In genomic region chr15:78075490-78076230, GRCh38 we compare ENCODE assay signal across 8 cellular contexts. TPM values are rescaled to one million over a fixed set of nuclear protein-coding genes. Genes with fewer than 3 reads are reported as not detected.
DNase-seq lines count a peak whose midpoint lies in the region; ATAC-seq and TF ChIP-seq lines count a peak whose summit lies in the region.

No MANE protein-coding gene starts in this region.

- TF ChIP-seq CTCF in choroid plexus epithelial cell (conservative IDR thresholded peaks at IDR 0.05; ENCODE audit: low read depth, low read length), result no peak
- TF ChIP-seq CTCF in left lung (IDR thresholded peaks at IDR 0.05), result no peak

- intact Hi-C loops in left lung (cut with DNase I), result no loop called here

- H3K4me1 ChIP-seq in left lung, result peaks cover 30 to 80% of the 10 kb centered on the region in 2 donors

- H3K27ac ChIP-seq in left lung, result peak overlapping the region; percentile 93 to 97
- peak overlapping the region; percentile 42 for H3K27ac ChIP-seq in substantia nigra (ENCODE audit: low read depth, low read length, poor library complexity, severe bottlenecking)

- H3K9me3 ChIP-seq in left lung, result no peaks in the 10 kb centered on the region

- peak overlapping the region; percentile 92 for H3K4me3 ChIP-seq in choroid plexus epithelial cell (ENCODE audit: low read depth, low read length)
- peak overlapping the region; percentile 91 to 94 for H3K4me3 ChIP-seq in left lung

- ATAC-seq in left lung (peak; percentile 80), HG03108 (IDR thresholded peaks at IDR 0.05; ENCODE audit: unreplicated experiment) (no peak)

- H3K27me3 ChIP-seq in left lung, result no peaks in the 10 kb centered on the region

- no peaks in the 10 kb centered on the region for H3K36me3 ChIP-seq in left lung

- DNase-seq in NCI-H82 (lab: John Stamatoyannopoulos, UW) (peak; percentile 57), NCI-H82 treated with DMSO at 0.1 percent for 48 hours (lab: John Stamatoyannopoulos, UW; ENCODE audit: unreplicated experiment) (no peak), NCI-H526 (lab: John Stamatoyannopoulos, UW) (peak; percentile 75 to 89), choroid plexus epithelial cell (ENCODE audit: low read depth) (peak; percentile 96), left lung (peak in 1 of 2 donors; percentile 75), substantia nigra (lab: John Stamatoyannopoulos, UW) (no peak)
- no peak for DNase-seq in activated CD4-positive, CD25-positive, alpha-beta regulatory T cell treated with anti-CD3 and anti-CD28 coated beads, Interleukin-2, amount 50 U/mL, for 72 hours

RNA-seq across cellular contexts. Expression of gene TBC1D2B, which starts 1.9 kb away (rescaled TPM):
- 10 to 100 TPM; 56.2 to 64.9 TPM for total RNA-seq in left lung

RNA-seq across cellular contexts. Expression of gene SH2D7, which starts 16.7 kb away (rescaled TPM):
- not detected for total RNA-seq in left lung

RNA-seq across cellular contexts. Expression of gene CIB2, which starts 55.6 kb away (rescaled TPM):
- 1 to 10 TPM; 1.3 to 3.5 TPM for total RNA-seq in left lung

Comparison
In these comparisons a context has a peak if more than half of its experiments do, and no peak if none do; other contexts are left out.
1. DNase-seq: peak in NCI-H82 (single experiment), NCI-H526 (2 of 2) and choroid plexus epithelial cell (single experiment); none in NCI-H82 treated with DMSO at 0.1 percent for 48 hours (single experiment), substantia nigra (0 of 49) and activated CD4-positive, CD25-positive, alpha-beta regulatory T cell treated with anti-CD3 and anti-CD28 coated beads, Interleukin-2, amount 50 U/mL, for 72 hours (single experiment).